Comparison of ENCODE assay signal across 14 cellular contexts in genomic region chr1:156152628-156153027, GRCh38. TPM values are rescaled to one million over a fixed set of nuclear protein-coding genes. Genes with fewer than 3 reads are reported as not detected.
DNase-seq lines count a peak whose midpoint lies in the region; ATAC-seq, FAIRE-seq and TF ChIP-seq lines count a peak whose summit lies in the region.
"Had no signal": no experiment of that assay in that cellular context is flagged by ENCODE, and none has a peak within 500 bp of the region (broad histone marks: within the 10 kb centered on the region; RNA-seq: fewer than 3 reads in every experiment).

No MANE protein-coding gene starts in this region.

- peaks cover 0 to 7% (median 2%) of the 10 kb centered on the region in 4 donors for H3K4me1 ChIP-seq in tibial nerve
- H3K4me1 ChIP-seq: parathyroid adenoma had no signal

- WGBS in tibial nerve, 2 donors: 46 to 58% methylated on average over 5 of the region's 5 CpGs

- no peak for TF ChIP-seq EP300 in tibial nerve (IDR thresholded peaks at IDR 0.05)

- no peak overlapping the region for H3K27ac ChIP-seq in tibial nerve
- H3K27ac ChIP-seq: parathyroid adenoma, WERI-Rb-1 had no signal

- TF ChIP-seq POLR2A in tibial nerve (IDR thresholded peaks at IDR 0.05): no peak

- TF ChIP-seq CTCF in tibial nerve (IDR thresholded peaks at IDR 0.05): no peak

- peak overlapping the region; percentile 82 to 97 for H3K4me3 Mint-ChIP-seq in activated T-cell treated with anti-CD3 and anti-CD28 coated beads, Interleukin-2, amount 50 U/mL, for 72 hours
- peak overlapping the region; percentile 93 to 95 for H3K4me3 Mint-ChIP-seq in stimulated activated naive CD8-positive, alpha-beta T cell treated with anti-CD3 and anti-CD28 coated beads, Interleukin-15, amount 100 ng/mL, for 72 hours

- H3K9me3 Mint-ChIP-seq in activated T-cell treated with anti-CD3 and anti-CD28 coated beads, Interleukin-2, amount 50 U/mL, for 72 hours: no peaks in the 10 kb centered on the region
- H3K9me3 Mint-ChIP-seq in stimulated activated naive CD8-positive, alpha-beta T cell treated with anti-CD3 and anti-CD28 coated beads, Interleukin-15, amount 100 ng/mL, for 72 hours: no peaks in the 10 kb centered on the region

- no peaks in the 10 kb centered on the region for H3K36me3 ChIP-seq in tibial nerve
- H3K36me3 ChIP-seq: upper lobe of left lung, WERI-Rb-1 had no signal

- no peak for DNase-seq in activated T-cell treated with anti-CD3 and anti-CD28 coated beads, Interleukin-2, amount 50 U/mL, for 72 hours
- no peak for DNase-seq in activated T-cell treated with anti-CD3 and anti-CD28 coated beads for 4 hours
- peak; percentile 96 for DNase-seq in RCC 7860 (ENCODE audit: low spot score)
- DNase-seq in glomerular visceral epithelial cell (ENCODE audit: extremely low spot score): peak; percentile 95
- DNase-seq in stimulated activated naive CD8-positive, alpha-beta T cell treated with anti-CD3 and anti-CD28 coated beads, Interleukin-15, amount 100 ng/mL, for 72 hours: no peak
- DNase-seq in activated gamma-delta T cell (lab: John Stamatoyannopoulos, UW): no peak
- no peak for DNase-seq in NCI-H1436 treated with DMSO at 0.1 percent for 48 hours (lab: John Stamatoyannopoulos, UW)
- no peak for DNase-seq in tibial nerve (ENCODE audit: low spot score in 2 of 2)
- DNase-seq: activated CD8-positive, alpha-beta memory T cell treated with anti-CD3 and anti-CD28 coated beads, Interleukin-2, amount 50 U/mL, for 48 hours; anterior cingulate cortex; DMS153; WERI-Rb-1 had no signal

- ATAC-seq in activated T-cell treated with anti-CD3 and anti-CD28 coated beads, Interleukin-2, amount 50 U/mL, for 72 hours (replicated peaks in 1 of 2): no peak
- no peak for ATAC-seq in stimulated activated naive CD8-positive, alpha-beta T cell treated with anti-CD3 and anti-CD28 coated beads, Interleukin-15, amount 100 ng/mL, for 72 hours

- H3K4me3 ChIP-seq in tibial nerve: no peak overlapping the region

- H3K27me3 Mint-ChIP-seq in activated T-cell treated with anti-CD3 and anti-CD28 coated beads, Interleukin-2, amount 50 U/mL, for 72 hours (ENCODE audit: low read depth): no peaks in the 10 kb centered on the region
- H3K27me3 Mint-ChIP-seq in stimulated activated naive CD8-positive, alpha-beta T cell treated with anti-CD3 and anti-CD28 coated beads, Interleukin-15, amount 100 ng/mL, for 72 hours: peaks cover under 1% of the 10 kb centered on the region

- peak; percentile 96 for FAIRE-seq in RCC 7860 (lab: Jason Lieb, UNC)

- peaks cover 0 to 14% of the 10 kb centered on the region in 2 donors for H3K27me3 ChIP-seq in tibial nerve
- H3K27me3 ChIP-seq: upper lobe of left lung had no signal

- peaks cover 97% of the 10 kb centered on the region for H3K4me1 Mint-ChIP-seq in activated T-cell treated with anti-CD3 and anti-CD28 coated beads, Interleukin-2, amount 50 U/mL, for 72 hours (ENCODE audit: low read depth)
- peaks cover 98% of the 10 kb centered on the region for H3K4me1 Mint-ChIP-seq in stimulated activated naive CD8-positive, alpha-beta T cell treated with anti-CD3 and anti-CD28 coated beads, Interleukin-15, amount 100 ng/mL, for 72 hours

- H3K27ac Mint-ChIP-seq in activated T-cell treated with anti-CD3 and anti-CD28 coated beads, Interleukin-2, amount 50 U/mL, for 72 hours: peak overlapping the region; percentile 10
- H3K27ac Mint-ChIP-seq in stimulated activated naive CD8-positive, alpha-beta T cell treated with anti-CD3 and anti-CD28 coated beads, Interleukin-15, amount 100 ng/mL, for 72 hours: peak overlapping the region; percentile 77 to 91

- peaks cover 2 to 19% of the 10 kb centered on the region in 2 donors for H3K36me3 Mint-ChIP-seq in activated T-cell treated with anti-CD3 and anti-CD28 coated beads, Interleukin-2, amount 50 U/mL, for 72 hours (ENCODE audit: insufficient read depth in 2 of 2)

- no peaks in the 10 kb centered on the region for H3K9me3 ChIP-seq in tibial nerve
- H3K9me3 ChIP-seq: upper lobe of left lung had no signal

RNA-seq across cellular contexts. Expression of gene SEMA4A, which starts 0.8 kb away (rescaled TPM):
- 10 to 100 TPM; 63.7 to 80.3 TPM for total RNA-seq in activated T-cell treated with anti-CD3 and anti-CD28 coated beads, Interleukin-2, amount 50 U/mL, for 72 hours
- 1 to 10 TPM; 1.8 to 4.6 (median 3.5) TPM for total RNA-seq in tibial nerve

RNA-seq across cellular contexts. Expression of gene LMNA, which starts 38.1 kb away (rescaled TPM):
- total RNA-seq in activated T-cell treated with anti-CD3 and anti-CD28 coated beads, Interleukin-2, amount 50 U/mL, for 72 hours: 100 to 1,000 TPM; 125 to 159 TPM
- total RNA-seq in tibial nerve: 100 to 1,000 TPM; 371 to 501 (median 419) TPM

RNA-seq across cellular contexts. Expression of gene SLC25A44, which starts 41.3 kb away (rescaled TPM):
- 10 to 100 TPM; 52.3 to 71.0 TPM for total RNA-seq in activated T-cell treated with anti-CD3 and anti-CD28 coated beads, Interleukin-2, amount 50 U/mL, for 72 hours
- 10 to 100 TPM in 3 of 4 donors, 1 to 10 TPM in 1; 9.4 to 25.5 (median 13.6) TPM for total RNA-seq in tibial nerve

Comparison
In these comparisons a context has a peak if more than half of its experiments do, and no peak if none do; other contexts are left out.
1. DNase-seq: peak in RCC 7860 (single experiment) and glomerular visceral epithelial cell (single experiment); none in activated T-cell treated with anti-CD3 and anti-CD28 coated beads, Interleukin-2, amount 50 U/mL, for 72 hours (0 of 2), activated T-cell treated with anti-CD3 and anti-CD28 coated beads for 4 hours (single experiment), stimulated activated naive CD8-positive, alpha-beta T cell treated with anti-CD3 and anti-CD28 coated beads, Interleukin-15, amount 100 ng/mL, for 72 hours (0 of 2), activated gamma-delta T cell (single experiment), NCI-H1436 treated with DMSO at 0.1 percent for 48 hours (single experiment) and tibial nerve (0 of 2).
2. RNA of gene SEMA4A, which starts 0.8 kb away (total RNA-seq): 63.7 to 80.3 TPM in activated T-cell treated with anti-CD3 and anti-CD28 coated beads, Interleukin-2, amount 50 U/mL, for 72 hours; 1.8 to 4.6 TPM in tibial nerve; every median in the first group is over 10 times any median in the second.